In genomic region chr14:24428628-24429394, GRCh38 we compare ENCODE assay signal across 8 cellular contexts. TPM values are rescaled to one million over a fixed set of nuclear protein-coding genes. Genes with fewer than 3 reads are reported as not detected.
DNase-seq lines count a peak whose midpoint lies in the region; ATAC-seq, FAIRE-seq and TF ChIP-seq lines count a peak whose summit lies in the region.

No MANE protein-coding gene starts in this region.

- no peak for DNase-seq in GM12865 (ENCODE audit: low read depth)
- no peak for DNase-seq in T-cell
- no peak for DNase-seq in esophagus squamous epithelium (lab: John Stamatoyannopoulos, UW)
- DNase-seq in urothelium cell line (ENCODE audit: low spot score) = no peak
- DNase-seq in GM13976 (ENCODE audit: low spot score) = no peak
- no peak for DNase-seq in foreskin keratinocyte

- peak overlapping the region; percentile 66 for H3K4me3 ChIP-seq in GM12865 (ENCODE audit: low read depth, low read length)
- peak overlapping the region; percentile 59 to 88 (median 80) for H3K4me3 ChIP-seq in esophagus squamous epithelium
- peak overlapping the region; percentile 87 for H3K4me3 ChIP-seq in rectal smooth muscle tissue (ENCODE audit: low read length)

- 75 to 89% methylated on average over 6 to 9 of the region's 18 CpGs for WGBS in esophagus squamous epithelium, 2 donors

- in situ Hi-C loops in GM13976 (cut with MboI; ENCODE audit: low sequenced_read_pairs, unreplicated experiment) = no loop called here

- H3K36me3 Mint-ChIP-seq in T-cell = peaks cover 16% of the 10 kb centered on the region

- H3K9ac ChIP-seq in rectal smooth muscle tissue (ENCODE audit: low read length) = peak overlapping the region; percentile 89

- H3K4me1 ChIP-seq in esophagus squamous epithelium = peaks cover 26 to 77% (median 46%) of the 10 kb centered on the region in 3 donors
- peaks cover 16% of the 10 kb centered on the region for H3K4me1 ChIP-seq in rectal smooth muscle tissue (ENCODE audit: control insufficient read depth, insufficient read depth, low read length)
- H3K4me1 ChIP-seq in foreskin keratinocyte = peaks cover 29% of the 10 kb centered on the region

- ATAC-seq in T-cell (replicated peaks in 1 of 4) (no peak), GM21447 (IDR thresholded peaks at IDR 0.05; ENCODE audit: unreplicated experiment) (no peak), foreskin keratinocyte (no peak)

- intact Hi-C loops in esophagus squamous epithelium (cut with DNase I) = no loop called here

- H3K4me1 Mint-ChIP-seq in T-cell = peaks cover 52 to 69% (median 65%) of the 10 kb centered on the region in 3 donors

- CTCF ChIA-PET in T-cell (lab: Charles Lee) = interaction anchor here in 1 of 2 donors (0.6 kb wide), 1 partner anchor 270 kb away, joined by 4 read pairs; no protein-coding TSS in a partner anchor

- H3K36me3 ChIP-seq in esophagus squamous epithelium = peaks cover 14 to 26% (median 14%) of the 10 kb centered on the region in 3 donors
- H3K36me3 ChIP-seq in rectal smooth muscle tissue (ENCODE audit: control insufficient read depth, insufficient read depth, low read length) = peaks cover 16% of the 10 kb centered on the region

- H3K27ac ChIP-seq in esophagus squamous epithelium (peak overlapping the region; percentile 93 to 99 (median 98)), rectal smooth muscle tissue (ENCODE audit: low read depth, low read length) (peak overlapping the region; percentile 92), foreskin keratinocyte (no peak overlapping the region)

- H3K4me3 Mint-ChIP-seq in T-cell = peak overlapping the region; percentile 81 to 85 (median 82)

- POLR2A ChIA-PET in T-cell (lab: Charles Lee) = no interaction called here

- no peak for TF ChIP-seq POLR2A in esophagus squamous epithelium (IDR thresholded peaks at IDR 0.05)

- no peaks in the 10 kb centered on the region for H3K27me3 Mint-ChIP-seq in T-cell

- no peaks in the 10 kb centered on the region for H3K9me3 Mint-ChIP-seq in T-cell

- TF ChIP-seq CTCF in GM12865 (IDR thresholded peaks at IDR 0.05; ENCODE audit: insufficient read depth, low read depth, low read length, missing control alignments) (no peak), esophagus squamous epithelium (IDR thresholded peaks at IDR 0.05) (no peak), GM13976 (IDR thresholded peaks at IDR 0.05; ENCODE audit: borderline replicate concordance, control extremely low read depth, extremely low read depth, insufficient read depth, missing control alignments) (no peak), foreskin keratinocyte (conservative IDR thresholded peaks at IDR 0.05) (no peak)

- H3K27me3 ChIP-seq in esophagus squamous epithelium (no peaks in the 10 kb centered on the region), rectal smooth muscle tissue (ENCODE audit: control insufficient read depth, insufficient read depth, low read length) (no peaks in the 10 kb centered on the region), foreskin keratinocyte (no peaks in the 10 kb centered on the region)

- FAIRE-seq in urothelium cell line (lab: Jason Lieb, UNC) = no peak

- no peaks in the 10 kb centered on the region for H3K9me3 ChIP-seq in esophagus squamous epithelium

- H3K27ac Mint-ChIP-seq in T-cell = peak overlapping the region; percentile 98 to 99

RNA-seq across cellular contexts. Expression of gene CBLN3, which starts 0.7 kb away (rescaled TPM):
- total RNA-seq in T-cell (10 to 100 TPM in 1 of 5 donors, 1 to 10 TPM in 4; 3.9 to 13.5 (median 5.0) TPM), esophagus squamous epithelium (under 1 TPM in 3 of 4 donors, not detected in 1; 0.13 to 0.95 (median 0.85) TPM), foreskin keratinocyte (0.42 and 1.2 TPM in 2 replicates)
- 0.47 and 1.3 TPM in 2 replicates for polyA plus RNA-seq in foreskin keratinocyte

RNA-seq across cellular contexts. Expression of gene KHNYN, which starts 0.9 kb away (rescaled TPM):
- total RNA-seq in T-cell = 100 to 1,000 TPM; 126 to 166 (median 146) TPM
- 10 to 100 TPM; 35.6 to 68.9 (median 42.9) TPM for total RNA-seq in esophagus squamous epithelium
- total RNA-seq in foreskin keratinocyte = 51.5 and 55.4 TPM in 2 replicates
- polyA plus RNA-seq in foreskin keratinocyte = 18.7 and 21.0 TPM in 2 replicates

RNA-seq across cellular contexts. Expression of gene SDR39U1, which starts 13.8 kb away (rescaled TPM):
- total RNA-seq in T-cell = 100 to 1,000 TPM in 3 of 5 donors, 10 to 100 TPM in 2; 79.6 to 154 (median 109) TPM
- 10 to 100 TPM; 16.1 to 36.0 (median 20.4) TPM for total RNA-seq in esophagus squamous epithelium
- total RNA-seq in foreskin keratinocyte = 15.1 and 21.1 TPM in 2 replicates
- polyA plus RNA-seq in foreskin keratinocyte = 33.1 and 42.8 TPM in 2 replicates

RNA-seq across cellular contexts. Expression of gene NYNRIN, which starts 30.0 kb away (rescaled TPM):
- total RNA-seq in T-cell (under 1 TPM; 0.28 to 0.95 (median 0.61) TPM), esophagus squamous epithelium (10 to 100 TPM in 3 of 4 donors, 1 to 10 TPM in 1; 4.7 to 14.7 (median 11.8) TPM), foreskin keratinocyte (11.1 and 16.3 TPM in 2 replicates)
- 4.7 and 6.0 TPM in 2 replicates for polyA plus RNA-seq in foreskin keratinocyte
